In the genomic region with DNA sequence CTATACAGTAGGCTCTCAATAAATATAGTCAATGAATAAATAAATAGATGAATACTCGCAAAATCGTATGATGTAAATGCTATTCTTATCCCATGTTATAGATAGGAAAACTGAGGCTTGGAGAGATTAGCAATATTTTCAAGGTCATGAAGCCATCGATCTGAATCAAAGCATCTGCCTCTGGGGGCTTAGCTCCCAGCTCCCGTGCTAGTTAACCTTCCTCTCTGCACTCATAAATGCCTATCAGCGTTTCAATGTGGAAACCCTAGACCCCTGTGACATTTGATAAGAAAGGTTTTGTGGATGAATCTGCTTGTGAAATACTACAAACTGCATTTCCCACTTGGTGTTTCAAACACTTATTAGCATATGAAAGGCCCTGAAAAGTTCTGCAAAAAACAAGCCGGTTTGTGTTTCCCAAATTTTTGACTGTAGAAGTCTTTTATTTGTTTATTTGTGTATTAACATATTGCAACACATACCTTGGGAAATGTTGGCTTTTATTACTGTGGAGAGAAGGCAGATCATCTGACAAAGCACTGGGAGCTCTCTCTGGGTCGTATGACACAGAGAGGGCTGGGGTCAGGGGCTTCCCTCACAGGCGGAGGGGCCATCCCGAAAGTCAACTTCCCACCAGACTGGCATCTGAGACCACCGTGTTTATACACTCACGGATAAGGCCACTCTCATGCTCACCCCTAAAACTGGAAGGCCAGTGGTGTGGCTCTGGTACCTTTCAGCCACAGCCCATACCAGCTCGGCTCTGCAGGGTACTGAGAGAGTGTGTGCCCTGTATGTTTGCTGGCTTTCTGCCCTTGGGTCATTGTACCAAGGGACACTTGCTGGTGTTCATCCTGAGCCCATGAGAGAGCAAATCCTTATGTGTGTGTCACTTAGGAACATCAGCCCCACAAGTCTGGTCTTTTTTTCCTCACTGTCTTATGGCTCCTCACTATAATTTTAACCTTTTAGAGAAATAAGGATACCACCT, we compare ENCODE assay signal across 1 cellular context.
TF ChIP-seq lines count a peak whose summit lies in the region.

No MANE protein-coding gene starts in this region.

TF ChIP-seq in GM23338, 12 proteins besides CTCF, POLR2A, EP300 and RAD21 (continued from another document):
- TF ChIP-seq, protein P1, sequence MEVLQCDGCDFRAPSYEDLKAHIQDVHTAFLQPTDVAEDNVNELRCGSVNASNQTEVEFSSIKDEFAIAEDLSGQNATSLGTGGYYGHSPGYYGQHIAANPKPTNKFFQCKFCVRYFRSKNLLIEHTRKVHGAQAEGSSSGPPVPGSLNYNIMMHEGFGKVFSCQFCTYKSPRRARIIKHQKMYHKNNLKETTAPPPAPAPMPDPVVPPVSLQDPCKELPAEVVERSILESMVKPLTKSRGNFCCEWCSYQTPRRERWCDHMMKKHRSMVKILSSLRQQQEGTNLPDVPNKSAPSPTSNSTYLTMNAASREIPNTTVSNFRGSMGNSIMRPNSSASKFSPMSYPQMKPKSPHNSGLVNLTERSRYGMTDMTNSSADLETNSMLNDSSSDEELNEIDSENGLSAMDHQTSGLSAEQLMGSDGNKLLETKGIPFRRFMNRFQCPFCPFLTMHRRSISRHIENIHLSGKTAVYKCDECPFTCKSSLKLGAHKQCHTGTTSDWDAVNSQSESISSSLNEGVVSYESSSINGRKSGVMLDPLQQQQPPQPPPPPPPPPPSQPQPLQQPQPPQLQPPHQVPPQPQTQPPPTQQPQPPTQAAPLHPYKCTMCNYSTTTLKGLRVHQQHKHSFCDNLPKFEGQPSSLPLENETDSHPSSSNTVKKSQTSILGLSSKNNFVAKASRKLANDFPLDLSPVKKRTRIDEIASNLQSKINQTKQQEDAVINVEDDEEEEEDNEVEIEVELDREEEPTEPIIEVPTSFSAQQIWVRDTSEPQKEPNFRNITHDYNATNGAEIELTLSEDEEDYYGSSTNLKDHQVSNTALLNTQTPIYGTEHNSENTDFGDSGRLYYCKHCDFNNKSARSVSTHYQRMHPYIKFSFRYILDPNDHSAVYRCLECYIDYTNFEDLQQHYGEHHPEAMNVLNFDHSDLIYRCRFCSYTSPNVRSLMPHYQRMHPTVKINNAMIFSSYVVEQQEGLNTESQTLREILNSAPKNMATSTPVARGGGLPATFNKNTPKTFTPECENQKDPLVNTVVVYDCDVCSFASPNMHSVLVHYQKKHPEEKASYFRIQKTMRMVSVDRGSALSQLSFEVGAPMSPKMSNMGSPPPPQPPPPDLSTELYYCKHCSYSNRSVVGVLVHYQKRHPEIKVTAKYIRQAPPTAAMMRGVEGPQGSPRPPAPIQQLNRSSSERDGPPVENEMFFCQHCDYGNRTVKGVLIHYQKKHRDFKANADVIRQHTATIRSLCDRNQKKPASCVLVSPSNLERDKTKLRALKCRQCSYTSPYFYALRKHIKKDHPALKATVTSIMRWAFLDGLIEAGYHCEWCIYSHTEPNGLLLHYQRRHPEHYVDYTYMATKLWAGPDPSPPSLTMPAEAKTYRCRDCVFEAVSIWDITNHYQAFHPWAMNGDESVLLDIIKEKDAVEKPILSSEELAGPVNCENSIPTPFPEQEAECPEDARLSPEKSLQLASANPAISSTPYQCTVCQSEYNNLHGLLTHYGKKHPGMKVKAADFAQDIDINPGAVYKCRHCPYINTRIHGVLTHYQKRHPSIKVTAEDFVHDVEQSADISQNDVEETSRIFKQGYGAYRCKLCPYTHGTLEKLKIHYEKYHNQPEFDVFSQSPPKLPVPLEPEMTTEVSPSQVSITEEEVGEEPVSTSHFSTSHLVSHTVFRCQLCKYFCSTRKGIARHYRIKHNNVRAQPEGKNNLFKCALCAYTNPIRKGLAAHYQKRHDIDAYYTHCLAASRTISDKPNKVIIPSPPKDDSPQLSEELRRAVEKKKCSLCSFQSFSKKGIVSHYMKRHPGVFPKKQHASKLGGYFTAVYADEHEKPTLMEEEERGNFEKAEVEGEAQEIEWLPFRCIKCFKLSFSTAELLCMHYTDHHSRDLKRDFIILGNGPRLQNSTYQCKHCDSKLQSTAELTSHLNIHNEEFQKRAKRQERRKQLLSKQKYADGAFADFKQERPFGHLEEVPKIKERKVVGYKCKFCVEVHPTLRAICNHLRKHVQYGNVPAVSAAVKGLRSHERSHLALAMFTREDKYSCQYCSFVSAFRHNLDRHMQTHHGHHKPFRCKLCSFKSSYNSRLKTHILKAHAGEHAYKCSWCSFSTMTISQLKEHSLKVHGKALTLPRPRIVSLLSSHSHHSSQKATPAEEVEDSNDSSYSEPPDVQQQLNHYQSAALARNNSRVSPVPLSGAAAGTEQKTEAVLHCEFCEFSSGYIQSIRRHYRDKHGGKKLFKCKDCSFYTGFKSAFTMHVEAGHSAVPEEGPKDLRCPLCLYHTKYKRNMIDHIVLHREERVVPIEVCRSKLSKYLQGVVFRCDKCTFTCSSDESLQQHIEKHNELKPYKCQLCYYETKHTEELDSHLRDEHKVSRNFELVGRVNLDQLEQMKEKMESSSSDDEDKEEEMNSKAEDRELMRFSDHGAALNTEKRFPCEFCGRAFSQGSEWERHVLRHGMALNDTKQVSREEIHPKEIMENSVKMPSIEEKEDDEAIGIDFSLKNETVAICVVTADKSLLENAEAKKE (CRISPR knock-in tag; IDR thresholded peaks at IDR 0.05), result no peak
- TF ChIP-seq ZNF331 (CRISPR knock-in tag; IDR thresholded peaks at IDR 0.05; ENCODE audit: low read depth) (no peak), EZH2 (IDR thresholded peaks at IDR 0.05; ENCODE audit: low read depth, unreplicated experiment) (no peak), NANOG (IDR thresholded peaks at IDR 0.05; ENCODE audit: borderline replicate concordance) (no peak), EZH2phosphoT487 (IDR thresholded peaks at IDR 0.05; ENCODE audit: unreplicated experiment) (no peak), STAT1 (IDR thresholded peaks at IDR 0.05; ENCODE audit: unreplicated experiment) (no peak), POLR2AphosphoS5 (IDR thresholded peaks at IDR 0.05; ENCODE audit: low read depth) (no peak), ZNF114 (CRISPR knock-in tag; IDR thresholded peaks at IDR 0.05) (no peak), JUNB (IDR thresholded peaks at IDR 0.05; ENCODE audit: unreplicated experiment) (no peak)
- TF ChIP-seq, protein P2, sequence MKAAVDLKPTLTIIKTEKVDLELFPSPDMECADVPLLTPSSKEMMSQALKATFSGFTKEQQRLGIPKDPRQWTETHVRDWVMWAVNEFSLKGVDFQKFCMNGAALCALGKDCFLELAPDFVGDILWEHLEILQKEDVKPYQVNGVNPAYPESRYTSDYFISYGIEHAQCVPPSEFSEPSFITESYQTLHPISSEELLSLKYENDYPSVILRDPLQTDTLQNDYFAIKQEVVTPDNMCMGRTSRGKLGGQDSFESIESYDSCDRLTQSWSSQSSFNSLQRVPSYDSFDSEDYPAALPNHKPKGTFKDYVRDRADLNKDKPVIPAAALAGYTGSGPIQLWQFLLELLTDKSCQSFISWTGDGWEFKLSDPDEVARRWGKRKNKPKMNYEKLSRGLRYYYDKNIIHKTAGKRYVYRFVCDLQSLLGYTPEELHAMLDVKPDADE (IDR thresholded peaks at IDR 0.05), result no peak
- TF ChIP-seq, protein P3, sequence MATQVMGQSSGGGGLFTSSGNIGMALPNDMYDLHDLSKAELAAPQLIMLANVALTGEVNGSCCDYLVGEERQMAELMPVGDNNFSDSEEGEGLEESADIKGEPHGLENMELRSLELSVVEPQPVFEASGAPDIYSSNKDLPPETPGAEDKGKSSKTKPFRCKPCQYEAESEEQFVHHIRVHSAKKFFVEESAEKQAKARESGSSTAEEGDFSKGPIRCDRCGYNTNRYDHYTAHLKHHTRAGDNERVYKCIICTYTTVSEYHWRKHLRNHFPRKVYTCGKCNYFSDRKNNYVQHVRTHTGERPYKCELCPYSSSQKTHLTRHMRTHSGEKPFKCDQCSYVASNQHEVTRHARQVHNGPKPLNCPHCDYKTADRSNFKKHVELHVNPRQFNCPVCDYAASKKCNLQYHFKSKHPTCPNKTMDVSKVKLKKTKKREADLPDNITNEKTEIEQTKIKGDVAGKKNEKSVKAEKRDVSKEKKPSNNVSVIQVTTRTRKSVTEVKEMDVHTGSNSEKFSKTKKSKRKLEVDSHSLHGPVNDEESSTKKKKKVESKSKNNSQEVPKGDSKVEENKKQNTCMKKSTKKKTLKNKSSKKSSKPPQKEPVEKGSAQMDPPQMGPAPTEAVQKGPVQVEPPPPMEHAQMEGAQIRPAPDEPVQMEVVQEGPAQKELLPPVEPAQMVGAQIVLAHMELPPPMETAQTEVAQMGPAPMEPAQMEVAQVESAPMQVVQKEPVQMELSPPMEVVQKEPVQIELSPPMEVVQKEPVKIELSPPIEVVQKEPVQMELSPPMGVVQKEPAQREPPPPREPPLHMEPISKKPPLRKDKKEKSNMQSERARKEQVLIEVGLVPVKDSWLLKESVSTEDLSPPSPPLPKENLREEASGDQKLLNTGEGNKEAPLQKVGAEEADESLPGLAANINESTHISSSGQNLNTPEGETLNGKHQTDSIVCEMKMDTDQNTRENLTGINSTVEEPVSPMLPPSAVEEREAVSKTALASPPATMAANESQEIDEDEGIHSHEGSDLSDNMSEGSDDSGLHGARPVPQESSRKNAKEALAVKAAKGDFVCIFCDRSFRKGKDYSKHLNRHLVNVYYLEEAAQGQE (IDR thresholded peaks at IDR 0.05; ENCODE audit: unreplicated experiment), result no peak
